In the genomic region with DNA sequence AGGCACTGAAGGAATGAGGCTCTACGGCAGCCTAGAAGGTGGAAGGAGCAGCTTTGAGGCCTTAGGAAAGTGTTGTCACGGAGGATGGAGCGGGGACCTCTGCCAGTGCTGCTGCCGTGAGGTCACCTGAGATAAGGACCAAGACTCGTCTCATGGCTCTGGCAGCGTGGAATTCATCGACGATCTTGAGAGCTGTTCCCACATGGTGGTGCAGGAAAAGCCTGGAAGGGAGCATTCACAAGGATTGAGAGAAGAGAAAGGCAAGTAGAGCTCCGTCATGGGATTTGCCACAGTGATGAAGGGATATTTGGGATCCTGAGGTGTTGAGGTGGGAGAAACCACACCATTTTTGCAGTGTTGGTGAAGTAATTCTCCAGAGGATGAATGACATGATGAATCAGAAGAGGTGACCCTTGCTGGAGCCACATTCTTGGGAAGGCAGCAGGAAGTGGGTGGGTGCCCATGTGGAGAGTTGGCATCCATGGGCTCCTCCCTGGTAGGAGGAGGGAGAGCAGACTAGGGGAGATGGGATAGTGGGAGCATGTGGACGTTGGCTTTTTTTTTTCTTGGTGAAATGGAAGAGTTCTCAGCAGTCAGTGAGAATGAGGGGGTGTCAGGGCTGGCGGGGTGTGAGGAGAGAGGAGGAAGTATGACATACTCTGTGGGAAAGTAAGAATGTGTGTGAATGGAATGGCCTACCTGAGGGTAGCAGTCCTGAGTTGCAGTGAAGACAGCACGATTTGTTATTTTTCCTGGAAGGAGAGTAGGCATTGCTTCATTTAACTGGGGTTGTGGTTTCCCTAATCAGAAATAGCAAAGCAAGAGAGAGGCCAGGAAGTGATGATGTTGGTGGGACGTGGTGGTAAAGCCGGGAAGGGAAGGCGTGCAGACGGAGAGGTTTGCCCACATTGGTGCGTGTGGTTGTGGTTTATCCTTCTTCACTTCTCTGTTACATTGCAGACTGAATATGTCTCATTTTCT, we compare ENCODE assay signal across 8 cellular contexts. TPM values are rescaled to one million over a fixed set of nuclear protein-coding genes. Genes with fewer than 3 reads are reported as not detected.
DNase-seq lines count a peak whose midpoint lies in the region; ATAC-seq and TF ChIP-seq lines count a peak whose summit lies in the region.

No MANE protein-coding gene starts in this region.

- intact Hi-C loops in lower leg skin (cut with DNase I; ENCODE audit: low total_unique reads), result no loop called here

- TF ChIP-seq CTCF in lower leg skin (IDR thresholded peaks at IDR 0.05), result no peak

- in situ Hi-C loops in ACHN (cut with HindIII; ENCODE audit: low pct_ligation_motif_present, low pct_unique_long_range_greater_than_20kb, low sequenced_read_pairs), result no loop called here

- H3K27ac ChIP-seq in KOPT-K1 (ENCODE audit: low read depth, low read length, poor library complexity, severe bottlenecking), result peak overlapping the region; percentile 14

- ATAC-seq in GM18907 (IDR thresholded peaks at IDR 0.05; ENCODE audit: unreplicated experiment), result no peak
- no peak for ATAC-seq in left lobe of liver

- 81 to 86% methylated on average over 17 of the region's 17 CpGs for WGBS in lower leg skin, 2 donors

- H3K9me3 ChIP-seq in KOPT-K1 (ENCODE audit: insufficient read depth, low read length, poor library complexity, severe bottlenecking), result no peaks in the 10 kb centered on the region

- no peak for TF ChIP-seq POLR2A in lower leg skin (IDR thresholded peaks at IDR 0.05)

- peaks cover 43% of the 10 kb centered on the region for H3K36me3 ChIP-seq in KOPT-K1 (ENCODE audit: insufficient read depth, low read length)

- H3K4me3 ChIP-seq in lower leg skin (ENCODE audit: low read depth, poor library complexity, severe bottlenecking), result no peak overlapping the region

- DNase-seq in ACHN, result peak; percentile 19
- DNase-seq in activated T-cell treated with anti-CD3 and anti-CD28 coated beads for 48 hours (ENCODE audit: low read depth), result peak; percentile 50
- peak; percentile 88 for DNase-seq in kidney tubule cell (ENCODE audit: low spot score)
- DNase-seq in NCI-H1694 treated with DMSO at 0.1 percent for 48 hours (lab: John Stamatoyannopoulos, UW), result no peak
- no peak for DNase-seq in lower leg skin (ENCODE audit: low spot score in 2 of 2)
- no peak for DNase-seq in left lobe of liver (ENCODE audit: low spot score)

RNA-seq across cellular contexts. Expression of gene PPP6R3, which starts 11.1 kb away (rescaled TPM):
- total RNA-seq in lower leg skin, result 100 to 1,000 TPM in 1 of 4 donors, 10 to 100 TPM in 3; 74.2 to 119 (median 88.6) TPM
- total RNA-seq in left lobe of liver, result 35.1 TPM

Comparison
In these comparisons a context has a peak if more than half of its experiments do, and no peak if none do; other contexts are left out.
1. DNase-seq: peak in ACHN (single experiment), activated T-cell treated with anti-CD3 and anti-CD28 coated beads for 48 hours (single experiment) and kidney tubule cell (single experiment); none in NCI-H1694 treated with DMSO at 0.1 percent for 48 hours (single experiment), lower leg skin (0 of 2) and left lobe of liver (single experiment).